Comparison of ENCODE assay signal across 16 cellular contexts in the genomic region with DNA sequence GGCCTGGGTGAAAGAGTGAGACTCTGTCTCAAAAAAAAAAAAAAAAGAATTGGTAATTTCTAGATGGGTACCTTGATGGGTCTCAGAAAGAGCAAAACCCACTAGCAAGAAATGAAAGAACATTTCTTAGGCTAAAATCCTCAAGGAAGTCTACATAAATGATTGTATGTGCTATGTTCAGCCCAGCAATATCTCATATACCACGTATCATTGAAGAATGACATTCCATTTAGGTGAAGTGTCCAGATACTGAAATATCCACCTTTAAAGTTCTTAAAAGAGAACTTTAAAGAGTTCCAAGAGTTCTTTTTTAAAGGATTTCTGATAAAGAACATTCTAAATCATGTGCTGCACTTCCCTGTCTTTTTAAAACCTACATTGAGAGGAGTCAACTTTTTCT. TPM values are rescaled to one million over a fixed set of nuclear protein-coding genes. Genes with fewer than 3 reads are reported as not detected.
A peak's percentile ranks its signal among the peaks of the same experiment; 100 is the strongest.
DNase-seq lines count a peak whose midpoint lies in the region; ATAC-seq, FAIRE-seq and TF ChIP-seq lines count a peak whose summit lies in the region.
"Had no signal": no experiment of that assay in that cellular context is flagged by ENCODE, and none has a peak within 500 bp of the region (broad histone marks: within the 10 kb centered on the region; RNA-seq: fewer than 3 reads in every experiment).

No MANE protein-coding gene starts in this region.

- no peak for ATAC-seq in lower lobe of right lung
- no peak for ATAC-seq in HG02763 (IDR thresholded peaks at IDR 0.05; ENCODE audit: unreplicated experiment)

- DNase-seq in activated CD4-positive, alpha-beta T cell treated with anti-CD3 and anti-CD28 coated beads, Interleukin-2, amount 10 ng/mL, durations not matched to agents 24 days and 14 days: no peak
- DNase-seq in activated CD4-positive, alpha-beta T cell treated with anti-CD3 and anti-CD28 coated beads, Interleukin-2, amount 50 U/mL, for 48 hours: no peak
- DNase-seq in bronchial epithelial cell (ENCODE audit: low read depth) (peak; percentile 82), lower lobe of right lung (no peak), tibial artery (no peak), occipital lobe (lab: John Stamatoyannopoulos, UW) (no peak), Kasumi-1 (lab: John Stamatoyannopoulos, UW) (no peak)
- DNase-seq: activated CD4-positive, CD25-positive, alpha-beta regulatory T cell treated with anti-CD3 and anti-CD28 coated beads, Interleukin-2, amount 50 U/mL, for 72 hours; COR-L47; NCI-H2029 treated with DMSO at 0.1 percent for 48 hours; SW 1271 had no signal

- no peaks in the 10 kb centered on the region for H3K36me3 ChIP-seq in bronchial epithelial cell (ENCODE audit: control insufficient read depth, insufficient read depth, low read length)
- peaks cover 3% of the 10 kb centered on the region for H3K36me3 ChIP-seq in lower lobe of right lung
- H3K36me3 ChIP-seq in tibial artery: no peaks in the 10 kb centered on the region
- H3K36me3 ChIP-seq: prostate gland, suprapubic skin had no signal

- no peak for FAIRE-seq in bronchial epithelial cell (lab: Jason Lieb, UNC)
- FAIRE-seq: endometrium had no signal

- intact Hi-C loops in activated CD4-positive, alpha-beta T cell treated with anti-CD3 and anti-CD28 coated beads, Interleukin-2, amount 10 ng/mL, durations not matched to agents 24 days and 14 days (cut with micrococcal nuclease): loop anchor here (2.0 to 10.0 kb wide), 2 partner anchors 15 to 1767 kb away; a partner anchor contains a TSS
- intact Hi-C loops in lower lobe of right lung (cut with DNase I) (no loop called here), tibial artery (cut with DNase I; ENCODE audit: low total_unique reads) (no loop called here)

- no peaks in the 10 kb centered on the region for H3K27me3 ChIP-seq in bronchial epithelial cell (ENCODE audit: control insufficient read depth, insufficient read depth, low read length)
- no peaks in the 10 kb centered on the region for H3K27me3 ChIP-seq in lower lobe of right lung (ENCODE audit: low read depth)
- no peaks in the 10 kb centered on the region for H3K27me3 ChIP-seq in tibial artery
- H3K27me3 ChIP-seq: suprapubic skin had no signal

- H3K27me3 Mint-ChIP-seq in activated CD4-positive, alpha-beta T cell treated with anti-CD3 and anti-CD28 coated beads, Interleukin-2, amount 10 ng/mL, durations not matched to agents 24 days and 14 days: no peaks in the 10 kb centered on the region

- H3K27ac ChIP-seq in lower lobe of right lung: peak overlapping the region; percentile 8
- peak overlapping the region; percentile 57 to 58 for H3K27ac ChIP-seq in tibial artery
- H3K27ac ChIP-seq: 22Rv1 had no signal

- H3K36me3 Mint-ChIP-seq in activated CD4-positive, alpha-beta T cell treated with anti-CD3 and anti-CD28 coated beads, Interleukin-2, amount 10 ng/mL, durations not matched to agents 24 days and 14 days (ENCODE audit: low read depth): peaks cover 39% of the 10 kb centered on the region

- peaks cover 49% of the 10 kb centered on the region for H3K4me1 Mint-ChIP-seq in activated CD4-positive, alpha-beta T cell treated with anti-CD3 and anti-CD28 coated beads, Interleukin-2, amount 10 ng/mL, durations not matched to agents 24 days and 14 days

- no peak overlapping the region for H3K4me3 Mint-ChIP-seq in activated CD4-positive, alpha-beta T cell treated with anti-CD3 and anti-CD28 coated beads, Interleukin-2, amount 10 ng/mL, durations not matched to agents 24 days and 14 days

- peaks cover 63% of the 10 kb centered on the region for H3K4me1 ChIP-seq in lower lobe of right lung
- H3K4me1 ChIP-seq in tibial artery: peaks cover 0 to 82% (median 34%) of the 10 kb centered on the region in 4 donors
- H3K4me1 ChIP-seq: prostate gland had no signal

- H3K4me3 ChIP-seq in bronchial epithelial cell (ENCODE audit: low read depth, low read length) (no peak overlapping the region), lower lobe of right lung (no peak overlapping the region), tibial artery (no peak overlapping the region)
- H3K4me3 ChIP-seq: prostate gland, suprapubic skin had no signal

- H3K27ac Mint-ChIP-seq in activated CD4-positive, alpha-beta T cell treated with anti-CD3 and anti-CD28 coated beads, Interleukin-2, amount 10 ng/mL, durations not matched to agents 24 days and 14 days: peak overlapping the region; percentile 95

- peaks cover 3% of the 10 kb centered on the region for H3K9me3 Mint-ChIP-seq in activated CD4-positive, alpha-beta T cell treated with anti-CD3 and anti-CD28 coated beads, Interleukin-2, amount 10 ng/mL, durations not matched to agents 24 days and 14 days

- H3K9me3 ChIP-seq in lower lobe of right lung (no peaks in the 10 kb centered on the region), tibial artery (no peaks in the 10 kb centered on the region)
- H3K9me3 ChIP-seq: prostate gland, suprapubic skin had no signal

- TF ChIP-seq CTCF in bronchial epithelial cell (IDR thresholded peaks at IDR 0.05; ENCODE audit: insufficient read depth, low read length, severe bottlenecking): no peak
- no peak for TF ChIP-seq CTCF in lower lobe of right lung (IDR thresholded peaks at IDR 0.05)
- TF ChIP-seq CTCF in tibial artery (IDR thresholded peaks at IDR 0.05): no peak

RNA-seq across cellular contexts. Expression of a gene that starts 19.2 kb away (rescaled TPM):
- total RNA-seq in activated CD4-positive, alpha-beta T cell treated with anti-CD3 and anti-CD28 coated beads, Interleukin-2, amount 10 ng/mL, durations not matched to agents 24 days and 14 days: 61.0 and 64.4 TPM in 2 replicates
- total RNA-seq in bronchial epithelial cell (12.8 and 21.3 TPM in 2 replicates), lower lobe of right lung (67.5 TPM), occipital lobe (22.1 TPM)
